In genomic region chr15:25700916-25701315, GRCh38 we compare ENCODE assay signal across 20 cellular contexts.
DNase-seq lines count a peak whose midpoint lies in the region; ATAC-seq, FAIRE-seq and TF ChIP-seq lines count a peak whose summit lies in the region.
"Had no signal": no experiment of that assay in that cellular context is flagged by ENCODE, and none has a peak within 500 bp of the region (broad histone marks: within the 10 kb centered on the region; RNA-seq: fewer than 3 reads in every experiment).

No MANE protein-coding gene starts in this region.

- H3K36me3 ChIP-seq in Peyer's patch (no peaks in the 10 kb centered on the region), SJCRH30 (no peaks in the 10 kb centered on the region), sigmoid colon (peaks cover 0 to 7% (median 2%) of the 10 kb centered on the region in 4 donors)
- H3K36me3 ChIP-seq: BE2C had no signal

- 91 to 92% methylated on average over 7 of the region's 7 CpGs for WGBS in sigmoid colon, 2 donors

- DNase-seq in Peyer's patch, result peak in 2 of 3 donors; percentile 5 to 23
- no peak for DNase-seq in SJCRH30
- peak; percentile 53 for DNase-seq in mesenteric fat pad (ENCODE audit: low spot score)
- DNase-seq in sigmoid colon, result peak; percentile 29
- DNase-seq in GM12891 (ENCODE audit: insufficient read length, low spot score), result no peak
- DNase-seq in posterior cingulate gyrus, result no peak
- DNase-seq: ACHN; BE2C; C1 segment of cervical spinal cord; Caco-2; CD4-positive, CD25-positive, alpha-beta regulatory T cell; GDM1; GOT3; H7; HFFc6 had no signal

- intact Hi-C loops in sigmoid colon (cut with DNase I), result no loop called here
- intact Hi-C loops in posterior cingulate gyrus (cut with DNase I), result no loop called here

- H3K27me3 ChIP-seq in Peyer's patch (no peaks in the 10 kb centered on the region), SJCRH30 (no peaks in the 10 kb centered on the region), sigmoid colon (no peaks in the 10 kb centered on the region)
- H3K27me3 ChIP-seq: BE2C had no signal

- H3K27ac ChIP-seq in Peyer's patch (no peak overlapping the region), SJCRH30 (peak overlapping the region; percentile 22; the same call in 1 of the 2 replicates), sigmoid colon (no peak overlapping the region)

- H3K9me3 ChIP-seq in Peyer's patch (no peaks in the 10 kb centered on the region), SJCRH30 (replicated peaks) (0 out of 2 replicates have a peak, but pooled peaks cover 2% of the 10 kb centered on the region), sigmoid colon (no peaks in the 10 kb centered on the region)
- H3K9me3 ChIP-seq: BE2C, Caco-2 had no signal

- no peak for ATAC-seq in GM21825 (IDR thresholded peaks at IDR 0.05; ENCODE audit: unreplicated experiment)
- ATAC-seq: HCT116, HepG2 had no signal

- no peaks in the 10 kb centered on the region for H3K4me1 ChIP-seq in Peyer's patch
- peaks cover 6% of the 10 kb centered on the region; the same call in 1 of the 2 replicates for H3K4me1 ChIP-seq in SJCRH30
- no peaks in the 10 kb centered on the region for H3K4me1 ChIP-seq in sigmoid colon
- H3K4me1 ChIP-seq: BE2C, Caco-2 had no signal

- no peak for TF ChIP-seq POLR2A in Peyer's patch (IDR thresholded peaks at IDR 0.05)
- TF ChIP-seq POLR2A in sigmoid colon (IDR thresholded peaks at IDR 0.05), result no peak
- no peak for TF ChIP-seq POLR2A in GM12891 (IDR thresholded peaks at IDR 0.05; ENCODE audit: low read depth, low read length)

- FAIRE-seq in GM12891 (lab: Jason Lieb, UNC), result no peak
- FAIRE-seq: A204.1, D721Med, HepG2 had no signal

- TF ChIP-seq CTCF in Peyer's patch (IDR thresholded peaks at IDR 0.05), result no peak
- no peak for TF ChIP-seq CTCF in sigmoid colon (IDR thresholded peaks at IDR 0.05)

- H3K4me3 ChIP-seq in Peyer's patch (no peak overlapping the region), SJCRH30 (no peak overlapping the region), sigmoid colon (no peak overlapping the region)

- TF ChIP-seq EP300 in sigmoid colon (IDR thresholded peaks at IDR 0.05), result no peak

TF ChIP-seq in GM12891, 5 proteins besides CTCF, POLR2A, EP300 and RAD21:
- TF ChIP-seq POLR2AphosphoS5 (IDR thresholded peaks at IDR 0.05; ENCODE audit: low read depth, low read length) (no peak), PAX5 (IDR thresholded peaks at IDR 0.05; ENCODE audit: insufficient read depth, low read length, severe bottlenecking) (no peak), POU2F2 (IDR thresholded peaks at IDR 0.05; ENCODE audit: low read depth, low read length) (no peak), TAF1 (IDR thresholded peaks at IDR 0.05; ENCODE audit: low read depth, low read length) (no peak), SPI1 (IDR thresholded peaks at IDR 0.05; ENCODE audit: low read depth, low read length) (no peak)

Comparison
In these comparisons a context has a peak if more than half of its experiments do, and no peak if none do; other contexts are left out.
1. DNase-seq: peak in Peyer's patch (2 of 3), mesenteric fat pad (single experiment) and sigmoid colon (single experiment); none in SJCRH30 (0 of 2), GM12891 (single experiment) and posterior cingulate gyrus (0 of 10).